ENCODE assay signal across 11 cellular contexts in genomic region chr5:40484495-40484894, GRCh38.
DNase-seq lines count a peak whose midpoint lies in the region; ATAC-seq and FAIRE-seq lines count a peak whose summit lies in the region.
"Had no signal": no experiment of that assay in that cellular context is flagged by ENCODE, and none has a peak within 500 bp of the region (broad histone marks: within the 10 kb centered on the region; RNA-seq: fewer than 3 reads in every experiment).

No MANE protein-coding gene starts in this region.

- peak overlapping the region; percentile 74 for H3K27ac Mint-ChIP-seq in activated T-cell treated with anti-CD3 and anti-CD28 coated beads, Interleukin-2, amount 50 U/mL, for 24 hours
- peak overlapping the region; percentile 98 for H3K27ac Mint-ChIP-seq in stimulated activated memory B cell treated with anti-CD40 and anti-IgM and Interleukin-4, amounts not matched to agents 10 μg/mL and 1 μg/mL and 100 μg/mL, for 72 hours

- peak; percentile 40 for ATAC-seq in HG02642 (IDR thresholded peaks at IDR 0.05; ENCODE audit: poor library complexity, unreplicated experiment)
- peak; percentile 59 for ATAC-seq in stimulated activated memory B cell treated with anti-CD40 and anti-IgM and Interleukin-4, amounts not matched to agents 10 μg/mL and 1 μg/mL and 100 μg/mL, for 72 hours

- no peaks in the 10 kb centered on the region for H3K36me3 Mint-ChIP-seq in activated T-cell treated with anti-CD3 and anti-CD28 coated beads, Interleukin-2, amount 50 U/mL, for 24 hours (ENCODE audit: low read depth)
- no peaks in the 10 kb centered on the region for H3K36me3 Mint-ChIP-seq in stimulated activated memory B cell treated with anti-CD40 and anti-IgM and Interleukin-4, amounts not matched to agents 10 μg/mL and 1 μg/mL and 100 μg/mL, for 72 hours

- no peaks in the 10 kb centered on the region for H3K27me3 Mint-ChIP-seq in activated T-cell treated with anti-CD3 and anti-CD28 coated beads, Interleukin-2, amount 50 U/mL, for 24 hours
- H3K27me3 Mint-ChIP-seq in stimulated activated memory B cell treated with anti-CD40 and anti-IgM and Interleukin-4, amounts not matched to agents 10 μg/mL and 1 μg/mL and 100 μg/mL, for 72 hours = no peaks in the 10 kb centered on the region

- H3K36me3 ChIP-seq in H7 (replicated peaks; ENCODE audit: control insufficient read depth, insufficient read depth, low read length) = no peaks in the 10 kb centered on the region

- peak; percentile 9 for FAIRE-seq in HTR-8/SVneo (lab: Jason Lieb, UNC)
- FAIRE-seq: islet of Langerhans had no signal

- H3K27me3 ChIP-seq in H7 (ENCODE audit: control insufficient read depth, insufficient read depth, low read length) = no peaks in the 10 kb centered on the region

- H3K4me3 ChIP-seq in H7 (ENCODE audit: insufficient read depth, low read depth, low read length) = no peak overlapping the region

- H3K9me3 Mint-ChIP-seq in activated T-cell treated with anti-CD3 and anti-CD28 coated beads, Interleukin-2, amount 50 U/mL, for 24 hours = no peaks in the 10 kb centered on the region
- H3K9me3 Mint-ChIP-seq in stimulated activated memory B cell treated with anti-CD40 and anti-IgM and Interleukin-4, amounts not matched to agents 10 μg/mL and 1 μg/mL and 100 μg/mL, for 72 hours = no peaks in the 10 kb centered on the region

- no peak overlapping the region for H3K4me3 Mint-ChIP-seq in activated T-cell treated with anti-CD3 and anti-CD28 coated beads, Interleukin-2, amount 50 U/mL, for 24 hours
- peak overlapping the region; percentile 63 for H3K4me3 Mint-ChIP-seq in stimulated activated memory B cell treated with anti-CD40 and anti-IgM and Interleukin-4, amounts not matched to agents 10 μg/mL and 1 μg/mL and 100 μg/mL, for 72 hours

- DNase-seq in activated T-cell treated with anti-CD3 and anti-CD28 coated beads, Interleukin-2, amount 50 U/mL, for 24 hours = no peak
- DNase-seq in activated T-cell treated with anti-CD3 and anti-CD28 coated beads, Interleukin-2, amount 50 U/mL, for 48 hours = no peak
- DNase-seq in HTR-8/SVneo (ENCODE audit: insufficient read length, low spot score) (no peak), NCI-H510A treated with DMSO at 0.1 percent for 48 hours (lab: John Stamatoyannopoulos, UW) (no peak), cerebellum (ENCODE audit: low spot score) (no peak), H7 (no peak)
- DNase-seq: retina, Right ventricle myocardium superior had no signal

- H3K4me1 Mint-ChIP-seq in activated T-cell treated with anti-CD3 and anti-CD28 coated beads, Interleukin-2, amount 50 U/mL, for 24 hours (ENCODE audit: low read depth) = peaks cover 92% of the 10 kb centered on the region
- peaks cover 58% of the 10 kb centered on the region for H3K4me1 Mint-ChIP-seq in stimulated activated memory B cell treated with anti-CD40 and anti-IgM and Interleukin-4, amounts not matched to agents 10 μg/mL and 1 μg/mL and 100 μg/mL, for 72 hours
